Comparison of ENCODE assay signal across 17 cellular contexts in the genomic region with DNA sequence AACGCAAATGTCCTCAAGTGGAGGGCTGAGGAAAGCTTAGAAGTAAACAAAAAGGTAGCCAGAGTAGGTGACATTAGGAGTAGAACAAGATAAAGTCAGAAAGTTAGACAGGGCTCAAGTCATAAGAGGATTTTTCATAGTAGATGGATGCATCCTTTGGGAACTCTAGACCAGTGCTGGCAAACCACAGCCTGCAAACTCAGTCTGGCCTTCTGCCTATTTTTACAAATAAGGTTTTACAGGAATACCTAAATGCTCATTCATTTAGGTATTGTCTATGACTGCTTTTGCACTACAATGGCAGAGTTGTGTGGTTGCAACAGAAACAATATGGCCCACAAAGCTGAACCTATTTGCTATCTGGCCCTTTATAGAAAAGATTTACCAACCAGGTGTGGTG.
DNase-seq lines count a peak whose midpoint lies in the region; TF ChIP-seq lines count a peak whose summit lies in the region.
"Had no signal": no experiment of that assay in that cellular context is flagged by ENCODE, and none has a peak within 500 bp of the region (broad histone marks: within the 10 kb centered on the region; RNA-seq: fewer than 3 reads in every experiment).

No MANE protein-coding gene starts in this region.

- H3K9me2 ChIP-seq in OCI-LY1 (ENCODE audit: low read depth, low read length) (no peaks in the 10 kb centered on the region), PC-9 (ENCODE audit: insufficient read depth) (no peaks in the 10 kb centered on the region)

- WGBS in esophagus muscularis mucosa, result 76% methylated on average over 1 of the region's 1 CpG

- in situ Hi-C loops in GM13976 (cut with MboI; ENCODE audit: low sequenced_read_pairs, unreplicated experiment), result no loop called here

- H4K20me1 ChIP-seq in KMS-11 (ENCODE audit: insufficient read depth), result no peaks in the 10 kb centered on the region
- no peaks in the 10 kb centered on the region for H4K20me1 ChIP-seq in OCI-LY1 (ENCODE audit: insufficient read depth, low read length)
- no peaks in the 10 kb centered on the region for H4K20me1 ChIP-seq in PC-9 (ENCODE audit: insufficient read depth)
- H4K20me1 ChIP-seq: BLaER1 had no signal

- no peaks in the 10 kb centered on the region for H3K9me3 ChIP-seq in OCI-LY1 (ENCODE audit: low read length)
- H3K9me3 ChIP-seq in esophagus muscularis mucosa, result no peaks in the 10 kb centered on the region
- no peaks in the 10 kb centered on the region for H3K9me3 ChIP-seq in left ventricle myocardium inferior (replicated peaks)
- no peaks in the 10 kb centered on the region for H3K9me3 ChIP-seq in PC-9 (ENCODE audit: insufficient read depth, low read depth)
- H3K9me3 ChIP-seq: BLaER1 had no signal

- H3K9ac ChIP-seq in KMS-11, result no peak overlapping the region
- H3K9ac ChIP-seq in OCI-LY1 (ENCODE audit: low read length), result no peak overlapping the region
- H3K9ac ChIP-seq: BLaER1 had no signal

- TF ChIP-seq CTCF in KMS-11 (conservative IDR thresholded peaks at IDR 0.05; ENCODE audit: low read depth, low read length) (no peak), OCI-LY1 (IDR thresholded peaks at IDR 0.05; ENCODE audit: low read length) (no peak), esophagus muscularis mucosa (IDR thresholded peaks at IDR 0.05) (no peak), GM13976 (IDR thresholded peaks at IDR 0.05; ENCODE audit: borderline replicate concordance, control extremely low read depth, extremely low read depth, insufficient read depth, missing control alignments) (no peak), left ventricle myocardium inferior (IDR thresholded peaks at IDR 0.05; ENCODE audit: borderline replicate concordance) (no peak), PC-9 (conservative IDR thresholded peaks at IDR 0.05) (no peak)

- DNase-seq in EH (ENCODE audit: low read depth) (peak; percentile 52), esophagus muscularis mucosa (ENCODE audit: extremely low spot score) (peak; percentile 14), GM13976 (ENCODE audit: low spot score) (no peak), left ventricle myocardium inferior (no peak), KG1 (lab: John Stamatoyannopoulos, UW) (no peak), PC-9 (no peak)
- DNase-seq: CD4-positive, CD25-positive, alpha-beta regulatory T cell; CD8-positive, alpha-beta T cell; DMS53; DMS79 treated with DMSO at 0.1 percent for 48 hours; H9 had no signal

- TF ChIP-seq POLR2A in esophagus muscularis mucosa (IDR thresholded peaks at IDR 0.05; ENCODE audit: low read depth), result no peak

- H3K4me3 ChIP-seq in KMS-11 (IDR thresholded peaks at IDR 0.05; ENCODE audit: insufficient read depth, low read depth, low read length), result no peak overlapping the region
- no peak overlapping the region for H3K4me3 ChIP-seq in OCI-LY1 (ENCODE audit: low read depth, low read length, poor library complexity, severe bottlenecking)
- no peak overlapping the region for H3K4me3 ChIP-seq in esophagus muscularis mucosa
- H3K4me3 ChIP-seq in left ventricle myocardium inferior, result no peak overlapping the region
- H3K4me3 ChIP-seq in PC-9, result no peak overlapping the region
- H3K4me3 ChIP-seq: BLaER1, GM23338 had no signal

- H3K27ac ChIP-seq in KMS-11 (no peak overlapping the region), OCI-LY1 (ENCODE audit: low read depth, low read length, poor library complexity, severe bottlenecking) (peak overlapping the region; percentile 96), esophagus muscularis mucosa (replicated peaks in 1 of 4) (no peak overlapping the region), left ventricle myocardium inferior (replicated peaks) (no peak overlapping the region), PC-9 (no peak overlapping the region)
- H3K27ac ChIP-seq: 22Rv1, BLaER1, C4-2B had no signal

- H3K36me3 ChIP-seq in KMS-11 (ENCODE audit: insufficient read depth), result no peaks in the 10 kb centered on the region
- no peaks in the 10 kb centered on the region for H3K36me3 ChIP-seq in OCI-LY1 (ENCODE audit: insufficient read depth, low read length)
- no peaks in the 10 kb centered on the region for H3K36me3 ChIP-seq in esophagus muscularis mucosa
- H3K36me3 ChIP-seq in left ventricle myocardium inferior, result no peaks in the 10 kb centered on the region
- no peaks in the 10 kb centered on the region for H3K36me3 ChIP-seq in PC-9 (ENCODE audit: low read depth)
- H3K36me3 ChIP-seq: BLaER1 had no signal

- H3F3A ChIP-seq in OCI-LY1 (ENCODE audit: insufficient read depth, low read length) (no peaks in the 10 kb centered on the region), PC-9 (ENCODE audit: insufficient read depth, low read depth) (no peaks in the 10 kb centered on the region)

- BruUV-seq in PC-9 (replicated peaks; lab: Mats Ljungman, UMichigan), result no TSS peak

- POLR2A ChIA-PET in PC-9 (lab: Charles Lee; ENCODE audit: unreplicated experiment), result no interaction called here

- no peaks in the 10 kb centered on the region for H3K79me2 ChIP-seq in KMS-11 (ENCODE audit: insufficient read depth, low read depth)
- no peaks in the 10 kb centered on the region for H3K79me2 ChIP-seq in OCI-LY1 (ENCODE audit: insufficient read depth, low read length)
- no peaks in the 10 kb centered on the region for H3K79me2 ChIP-seq in PC-9 (ENCODE audit: low read depth)

- CTCF ChIA-PET in PC-9 (lab: Charles Lee), result interaction anchor here (0.6 kb wide), 1 partner anchor 872 kb away, joined by 8 read pairs; no protein-coding TSS in a partner anchor

- intact Hi-C loops in esophagus muscularis mucosa (cut with DNase I) (no loop called here), left ventricle myocardium inferior (cut with micrococcal nuclease) (no loop called here), PC-9 (cut with micrococcal nuclease; ENCODE audit: unreplicated experiment) (no loop called here)

- H3K4me1 ChIP-seq in KMS-11 (ENCODE audit: low read depth, poor library complexity, severe bottlenecking), result peaks cover 78% of the 10 kb centered on the region
- H3K4me1 ChIP-seq in OCI-LY1 (ENCODE audit: insufficient read depth, low read length, severe bottlenecking), result peaks cover 100% of the 10 kb centered on the region
- peaks cover 4 to 9% (median 6%) of the 10 kb centered on the region in 4 donors for H3K4me1 ChIP-seq in esophagus muscularis mucosa
- peaks cover 28% of the 10 kb centered on the region for H3K4me1 ChIP-seq in left ventricle myocardium inferior
- no peaks in the 10 kb centered on the region for H3K4me1 ChIP-seq in PC-9 (replicated peaks; ENCODE audit: insufficient read depth)

- no peak for TF ChIP-seq EP300 in esophagus muscularis mucosa (IDR thresholded peaks at IDR 0.05)

- H3K4me2 ChIP-seq in KMS-11 (0 out of 2 replicates have a peak overlapping the region, but pooled peaks have one; percentile 62), OCI-LY1 (ENCODE audit: low read length) (no peak overlapping the region), PC-9 (no peak overlapping the region)
- H3K4me2 ChIP-seq: BLaER1, GM23338 had no signal

- H3K27me3 ChIP-seq in KMS-11 (ENCODE audit: insufficient read depth, low read depth), result no peaks in the 10 kb centered on the region
- H3K27me3 ChIP-seq in OCI-LY1 (ENCODE audit: insufficient read depth, low read length), result no peaks in the 10 kb centered on the region
- H3K27me3 ChIP-seq in esophagus muscularis mucosa, result no peaks in the 10 kb centered on the region
- H3K27me3 ChIP-seq in left ventricle myocardium inferior (ENCODE audit: low read depth), result no peaks in the 10 kb centered on the region
- H3K27me3 ChIP-seq in PC-9 (ENCODE audit: insufficient read depth, low read depth), result no peaks in the 10 kb centered on the region
- H3K27me3 ChIP-seq: BLaER1 had no signal

- H2AFZ ChIP-seq in KMS-11 (ENCODE audit: low read depth) (no peak overlapping the region), OCI-LY1 (ENCODE audit: low read length) (no peak overlapping the region), PC-9 (no peak overlapping the region)
- H2AFZ ChIP-seq: GM23338 had no signal

Comparison
In these comparisons a context has a peak if more than half of its experiments do, and no peak if none do; other contexts are left out.
1. DNase-seq: peak in EH (single experiment) and esophagus muscularis mucosa (single experiment); none in GM13976 (single experiment), left ventricle myocardium inferior (single experiment), KG1 (single experiment) and PC-9 (0 of 2).